ENCODE assay signal across 9 cellular contexts in genomic region chr19:47258434-47258833, GRCh38. TPM values are rescaled to one million over a fixed set of nuclear protein-coding genes. Genes with fewer than 3 reads are reported as not detected.
DNase-seq lines count a peak whose midpoint lies in the region; ATAC-seq and TF ChIP-seq lines count a peak whose summit lies in the region.
"Had no signal": no experiment of that assay in that cellular context is flagged by ENCODE, and none has a peak within 500 bp of the region (broad histone marks: within the 10 kb centered on the region; RNA-seq: fewer than 3 reads in every experiment).

No MANE protein-coding gene starts in this region.

- no peak for ATAC-seq in activated CD8-positive, alpha-beta T cell treated with anti-CD3 and anti-CD28 coated beads, Interleukin-2, amount 10 ng/mL, durations not matched to agents 7 days and 5 days
- no peak for ATAC-seq in GM21576 (IDR thresholded peaks at IDR 0.05; ENCODE audit: unreplicated experiment)
- no peak for ATAC-seq in GM21737 (IDR thresholded peaks at IDR 0.05; ENCODE audit: unreplicated experiment)
- no peak for ATAC-seq in HG02759 (IDR thresholded peaks at IDR 0.05; ENCODE audit: unreplicated experiment)

- H3K4me3 Mint-ChIP-seq in activated CD8-positive, alpha-beta T cell treated with anti-CD3 and anti-CD28 coated beads, Interleukin-2, amount 10 ng/mL, durations not matched to agents 7 days and 5 days: peak overlapping the region; percentile 87

- H3K9ac ChIP-seq in HUES48 (ENCODE audit: low read depth, low read length): no peak overlapping the region
- peak overlapping the region; percentile 77 for H3K9ac ChIP-seq in iPS-18a (ENCODE audit: low read length)

- no peaks in the 10 kb centered on the region for H3K27me3 Mint-ChIP-seq in activated CD8-positive, alpha-beta T cell treated with anti-CD3 and anti-CD28 coated beads, Interleukin-2, amount 10 ng/mL, durations not matched to agents 7 days and 5 days (ENCODE audit: low read depth)

- H3K27me3 ChIP-seq in HUES48 (ENCODE audit: control insufficient read depth, insufficient read depth, low read length) (no peaks in the 10 kb centered on the region), iPS-18a (ENCODE audit: control insufficient read depth, insufficient read depth, low read length) (no peaks in the 10 kb centered on the region), spleen (replicated peaks in 1 of 7) (no peaks in the 10 kb centered on the region)

- POLR2A ChIA-PET in activated CD8-positive, alpha-beta T cell treated with anti-CD3 and anti-CD28 coated beads, Interleukin-2, amount 10 ng/mL, durations not matched to agents 7 days and 5 days (lab: Charles Lee): no interaction called here

- H3K4me1 Mint-ChIP-seq in activated CD8-positive, alpha-beta T cell treated with anti-CD3 and anti-CD28 coated beads, Interleukin-2, amount 10 ng/mL, durations not matched to agents 7 days and 5 days (ENCODE audit: low read depth): peaks cover 45% of the 10 kb centered on the region

- H3K36me3 ChIP-seq in HUES48 (ENCODE audit: control insufficient read depth, insufficient read depth, low read length) (peaks cover 35% of the 10 kb centered on the region), iPS-18a (ENCODE audit: control insufficient read depth, low read depth, low read length) (peaks cover 22% of the 10 kb centered on the region), spleen (peaks cover 0 to 54% (median 46%) of the 10 kb centered on the region in 6 donors)

- H3K4me1 ChIP-seq in HUES48 (ENCODE audit: control insufficient read depth, insufficient read depth, low read length) (peaks cover 8% of the 10 kb centered on the region), iPS-18a (ENCODE audit: control insufficient read depth, low read depth, low read length) (peaks cover 6% of the 10 kb centered on the region), spleen (peaks cover 14 to 72% (median 47%) of the 10 kb centered on the region in 6 donors)

- CTCF ChIA-PET in activated CD8-positive, alpha-beta T cell treated with anti-CD3 and anti-CD28 coated beads, Interleukin-2, amount 10 ng/mL, durations not matched to agents 7 days and 5 days (lab: Charles Lee): no interaction called here

- DNase-seq in activated CD8-positive, alpha-beta T cell treated with anti-CD3 and anti-CD28 coated beads, Interleukin-2, amount 10 ng/mL, durations not matched to agents 7 days and 5 days: no peak
- DNase-seq in spleen (peak; percentile 76), D341Med (ENCODE audit: low spot score) (no peak)

- H3K9me3 Mint-ChIP-seq in activated CD8-positive, alpha-beta T cell treated with anti-CD3 and anti-CD28 coated beads, Interleukin-2, amount 10 ng/mL, durations not matched to agents 7 days and 5 days (ENCODE audit: insufficient read depth): no peaks in the 10 kb centered on the region

- no peak for TF ChIP-seq CTCF in spleen (IDR thresholded peaks at IDR 0.05 in 8 of 11, conservative IDR thresholded peaks at IDR 0.05 in 3 of 11)

- H3K9me3 ChIP-seq in HUES48 (ENCODE audit: control insufficient read depth, insufficient read depth, low read length) (no peaks in the 10 kb centered on the region), iPS-18a (ENCODE audit: control insufficient read depth, low read depth, low read length) (no peaks in the 10 kb centered on the region), spleen (no peaks in the 10 kb centered on the region)

- peak overlapping the region; percentile 77; the same call in 1 of the 2 replicates for H3K4me3 ChIP-seq in HUES48 (ENCODE audit: low read depth, low read length)
- H3K4me3 ChIP-seq in iPS-18a (ENCODE audit: low read length): no peak overlapping the region
- peak overlapping the region in 4 of 8 donors; percentile 39 to 77 (median 48) for H3K4me3 ChIP-seq in spleen

- H3K27ac ChIP-seq in HUES48 (ENCODE audit: low read depth, low read length): no peak overlapping the region
- no peak overlapping the region for H3K27ac ChIP-seq in iPS-18a (ENCODE audit: low read length)
- peak overlapping the region in 7 of 8 donors; percentile 91 to 98 (median 93) for H3K27ac ChIP-seq in spleen

- H3K27ac Mint-ChIP-seq in activated CD8-positive, alpha-beta T cell treated with anti-CD3 and anti-CD28 coated beads, Interleukin-2, amount 10 ng/mL, durations not matched to agents 7 days and 5 days: peak overlapping the region; percentile 97

- 88 to 94% (median 93%) methylated on average over 9 of the region's 9 CpGs for WGBS in spleen, 5 donors

- intact Hi-C loops in spleen (cut with DNase I; ENCODE audit: low total_unique reads): no loop called here

- TF ChIP-seq POLR2A in spleen (IDR thresholded peaks at IDR 0.05): no peak

- H3K36me3 Mint-ChIP-seq in activated CD8-positive, alpha-beta T cell treated with anti-CD3 and anti-CD28 coated beads, Interleukin-2, amount 10 ng/mL, durations not matched to agents 7 days and 5 days (ENCODE audit: low read depth): peaks cover 43% of the 10 kb centered on the region

RNA-seq across cellular contexts. Expression of gene CCDC9, which starts 2.1 kb away (rescaled TPM):
- total RNA-seq in activated CD8-positive, alpha-beta T cell treated with anti-CD3 and anti-CD28 coated beads, Interleukin-2, amount 10 ng/mL, durations not matched to agents 7 days and 5 days: 10 to 100 TPM; 30.0 to 32.1 TPM
- 10 to 100 TPM; 13.0 to 43.0 (median 32.6) TPM for total RNA-seq in spleen
- 10 to 100 TPM; 11.0 to 38.7 (median 15.9) TPM for polyA plus RNA-seq in spleen

RNA-seq across cellular contexts. Expression of gene INAFM1, which starts 16.3 kb away (rescaled TPM):
- 10 to 100 TPM; 12.9 to 14.3 TPM for total RNA-seq in activated CD8-positive, alpha-beta T cell treated with anti-CD3 and anti-CD28 coated beads, Interleukin-2, amount 10 ng/mL, durations not matched to agents 7 days and 5 days
- total RNA-seq in spleen: 10 to 100 TPM in 4 of 7 donors, 1 to 10 TPM in 3; 3.9 to 19.8 (median 13.8) TPM
- 10 to 100 TPM in 2 of 3 donors, 1 to 10 TPM in 1; 8.1 to 12.9 (median 11.3) TPM for polyA plus RNA-seq in spleen

RNA-seq across cellular contexts. Expression of gene BBC3, which starts 27.4 kb away (rescaled TPM):
- 10 to 100 TPM; 15.7 to 16.8 TPM for total RNA-seq in activated CD8-positive, alpha-beta T cell treated with anti-CD3 and anti-CD28 coated beads, Interleukin-2, amount 10 ng/mL, durations not matched to agents 7 days and 5 days
- 10 to 100 TPM in 6 of 7 donors, 1 to 10 TPM in 1; 6.3 to 17.0 (median 11.3) TPM for total RNA-seq in spleen
- 10 to 100 TPM in 1 of 3 donors, 1 to 10 TPM in 2; 7.1 to 12.6 (median 9.5) TPM for polyA plus RNA-seq in spleen

RNA-seq across cellular contexts. Expression of gene C5AR1, which starts 51.2 kb away (rescaled TPM):
- 1 to 10 TPM; 1.0 to 1.8 TPM for total RNA-seq in activated CD8-positive, alpha-beta T cell treated with anti-CD3 and anti-CD28 coated beads, Interleukin-2, amount 10 ng/mL, durations not matched to agents 7 days and 5 days
- total RNA-seq in spleen: 100 to 1,000 TPM in 1 of 7 donors, 10 to 100 TPM in 6; 33.1 to 124 (median 64.0) TPM
- 1 to 10 TPM; 4.0 to 9.4 (median 4.6) TPM for polyA plus RNA-seq in spleen
- total RNA-seq: HT1080 had no signal

Comparison
In these comparisons a context has a peak if more than half of its experiments do, and no peak if none do; other contexts are left out.
1. H3K27ac ChIP-seq: peak in spleen (7 of 8); none in HUES48 (single experiment) and iPS-18a (single experiment).